Comparison of ENCODE assay signal across 20 cellular contexts in genomic region chr1:230022666-230023380, GRCh38. TPM values are rescaled to one million over a fixed set of nuclear protein-coding genes. Genes with fewer than 3 reads are reported as not detected.
A peak's percentile ranks its signal among the peaks of the same experiment; 100 is the strongest.
DNase-seq lines count a peak whose midpoint lies in the region; ATAC-seq, FAIRE-seq and TF ChIP-seq lines count a peak whose summit lies in the region.
"Had no signal": no experiment of that assay in that cellular context is flagged by ENCODE, and none has a peak within 500 bp of the region (broad histone marks: within the 10 kb centered on the region; RNA-seq: fewer than 3 reads in every experiment).

No MANE protein-coding gene starts in this region.

- ATAC-seq in GM21447 (IDR thresholded peaks at IDR 0.05; ENCODE audit: unreplicated experiment), result no peak
- ATAC-seq: CD8-positive, alpha-beta T cell; GM12878 had no signal

- no peak overlapping the region for H3K9ac ChIP-seq in H1 (replicated peaks in 1 of 4; ENCODE audit: extremely low read depth in 1 of 4, low read depth in 3 of 4, low read length in 3 of 4)
- H3K9ac ChIP-seq: BLaER1 had no signal

- no peak overlapping the region for H3K4me2 ChIP-seq in H1 (ENCODE audit: insufficient read depth in 1 of 2, low read depth in 2 of 2, low read length in 2 of 2)
- H3K4me2 ChIP-seq: BLaER1 had no signal

- no peaks in the 10 kb centered on the region for H4K20me1 ChIP-seq in H1 (replicated peaks in 1 of 2; ENCODE audit: control insufficient read depth in 1 of 2, insufficient read depth in 2 of 2, low read length in 2 of 2)
- H4K20me1 ChIP-seq: BLaER1 had no signal

- DNase-seq in OCI-M1 (lab: John Stamatoyannopoulos, UW), result peak; percentile 16
- peak in 1 of 2 experiments; percentile 26 for DNase-seq in H1 (ENCODE audit: low read depth in 1 of 2, low spot score in 2 of 2)
- DNase-seq in esophagus muscularis mucosa (ENCODE audit: extremely low spot score), result peak; percentile 75
- DNase-seq in putamen (ENCODE audit: low spot score), result no peak
- DNase-seq in activated CD4-positive, alpha-beta T cell treated with anti-CD3 and anti-CD28 coated beads for 48 hours, result no peak
- DNase-seq: Caco-2; CD4-positive, CD25-positive, alpha-beta regulatory T cell; CD8-positive, alpha-beta T cell; DMS79; EL; GDM1; GOT3; H7; HCEC 1CT had no signal

- CTCF ChIA-PET in H1 (lab: Charles Lee; ENCODE audit: partially characterized antibody), result interaction anchor here (0.6 to 0.8 kb wide), 2 partner anchors 12 to 233 kb away, joined by 3 to 4 read pairs; no protein-coding TSS in a partner anchor

- H3K27ac ChIP-seq in H1 (ENCODE audit: low read depth, low read length), result no peak overlapping the region
- H3K27ac ChIP-seq in esophagus muscularis mucosa (replicated peaks in 1 of 4), result no peak overlapping the region
- H3K27ac ChIP-seq: 22Rv1, BLaER1, C4-2B had no signal

- H3K4ac ChIP-seq in H1 (replicated peaks; ENCODE audit: insufficient read length, low read depth, low read length), result no peak overlapping the region

- intact Hi-C loops in esophagus muscularis mucosa (cut with DNase I), result no loop called here

- no peaks in the 10 kb centered on the region for H3K79me1 ChIP-seq in H1 (ENCODE audit: low read depth, low read length)

- TF ChIP-seq RAD21 in H1 (IDR thresholded peaks at IDR 0.05 in 1 of 2, conservative IDR thresholded peaks at IDR 0.05 in 1 of 2; ENCODE audit: low read depth in 2 of 2, low read length in 2 of 2), result no peak

- H4K8ac ChIP-seq in H1 (ENCODE audit: extremely low read depth, insufficient read depth, low read length), result no peak overlapping the region

- no peaks in the 10 kb centered on the region for H3K23me2 ChIP-seq in H1 (ENCODE audit: low read depth, low read length)

- no peak overlapping the region for H2BK15ac ChIP-seq in H1 (ENCODE audit: low read length)

- H2AFZ ChIP-seq in H1 (ENCODE audit: low read length), result no peak overlapping the region

- TF ChIP-seq CTCF in H1 (IDR thresholded peaks at IDR 0.05; ENCODE audit: control extremely low read depth in 1 of 3, insufficient read depth in 1 of 3, low read depth in 1 of 3, low read length in 3 of 3), result no peak
- no peak for TF ChIP-seq CTCF in esophagus muscularis mucosa (IDR thresholded peaks at IDR 0.05)

- H4K91ac ChIP-seq in H1 (replicated peaks; ENCODE audit: insufficient read length, low read length), result peak overlapping the region; percentile 68

- TF ChIP-seq EP300 in H1 (IDR thresholded peaks at IDR 0.05; ENCODE audit: borderline replicate concordance in 1 of 2, low read depth in 2 of 2, low read length in 2 of 2) (no peak), esophagus muscularis mucosa (IDR thresholded peaks at IDR 0.05) (no peak)

- H2AK5ac ChIP-seq in H1 (ENCODE audit: low read depth, low read length), result no peak overlapping the region

- H4K5ac ChIP-seq in H1 (ENCODE audit: insufficient read length, low read depth, low read length), result no peak overlapping the region

- H3K9me3 ChIP-seq in H1 (ENCODE audit: insufficient read depth in 2 of 2, low read depth in 1 of 2, low read length in 1 of 2), result no peaks in the 10 kb centered on the region
- peaks cover 0 to 9% (median 4%) of the 10 kb centered on the region in 4 donors for H3K9me3 ChIP-seq in esophagus muscularis mucosa
- H3K9me3 ChIP-seq: Caco-2 had no signal

- H2BK20ac ChIP-seq in H1 (ENCODE audit: low read length), result peak overlapping the region; percentile 64; the same call in 1 of the 2 replicates

- H3K18ac ChIP-seq in H1 (ENCODE audit: extremely low read depth, low read length), result no peak overlapping the region

- POLR2A ChIA-PET in H1 (lab: Charles Lee; ENCODE audit: partially characterized antibody), result no interaction called here

- no peak overlapping the region for H3K4me3 ChIP-seq in H1 (ENCODE audit: extremely low read depth in 1 of 4, insufficient read depth in 2 of 4, low read depth in 3 of 4, low read length in 4 of 4)
- H3K4me3 ChIP-seq in esophagus muscularis mucosa, result no peak overlapping the region
- H3K4me3 ChIP-seq: BLaER1, GM12878 had no signal

- 88% methylated on average over 6 of the region's 6 CpGs; no CpG with 5 or more reads in 1 of the 2 experiments for WGBS in H1 (ENCODE audit: extremely low coverage in 1 of 2, insufficient coverage in 1 of 2, insufficient read length in 1 of 2, insufficient replicate concordance in 2 of 2, low coverage in 1 of 2, low lambda C conversion rate in 2 of 2, missing lambda C conversion rate in 1 of 2), 2 experiments
- 79% methylated on average over 6 of the region's 6 CpGs for WGBS in esophagus muscularis mucosa

- H2BK12ac ChIP-seq in H1 (ENCODE audit: low read depth, low read length), result no peak overlapping the region

- H3K14ac ChIP-seq in H1 (ENCODE audit: insufficient read length), result no peak overlapping the region

- no peak for TF ChIP-seq POLR2A in H1 (IDR thresholded peaks at IDR 0.05; ENCODE audit: control extremely low read depth in 1 of 2, low read depth in 2 of 2, low read length in 2 of 2)
- TF ChIP-seq POLR2A in esophagus muscularis mucosa (IDR thresholded peaks at IDR 0.05; ENCODE audit: low read depth), result no peak

- H3K23ac ChIP-seq in H1 (ENCODE audit: insufficient read length), result no peak overlapping the region

- no peaks in the 10 kb centered on the region for H3K36me3 ChIP-seq in H1 (ENCODE audit: control insufficient read depth in 2 of 4, insufficient read depth in 4 of 4, low read length in 3 of 4)
- no peaks in the 10 kb centered on the region for H3K36me3 ChIP-seq in esophagus muscularis mucosa
- H3K36me3 ChIP-seq: BLaER1 had no signal

- peaks cover 0 to 3% (median 0%) of the 10 kb centered on the region in 4 experiments; a peak in 2 of 7 replicates for H3K4me1 ChIP-seq in H1 (replicated peaks in 1 of 4; ENCODE audit: control insufficient read depth in 3 of 4, insufficient read depth in 4 of 4, low read length in 3 of 4)
- no peaks in the 10 kb centered on the region for H3K4me1 ChIP-seq in esophagus muscularis mucosa
- H3K4me1 ChIP-seq: Caco-2 had no signal

- no peak overlapping the region for H2BK120ac ChIP-seq in H1 (replicated peaks; ENCODE audit: low read depth, low read length)

- no peaks in the 10 kb centered on the region for H3K79me2 ChIP-seq in H1 (ENCODE audit: control insufficient read depth in 1 of 2, insufficient read depth in 2 of 2, low read length in 2 of 2)

- no peak for FAIRE-seq in H1 (lab: Jason Lieb, UNC)
- FAIRE-seq: A204.1, GM12878 had no signal

- H3K56ac ChIP-seq in H1 (replicated peaks; ENCODE audit: insufficient read length, low read depth, low read length), result peak overlapping the region; percentile 44

- H2BK5ac ChIP-seq in H1 (ENCODE audit: low read depth, low read length), result no peak overlapping the region

- H3K27me3 ChIP-seq in H1 (replicated peaks in 1 of 4; ENCODE audit: control insufficient read depth in 3 of 4, extremely low read depth in 1 of 4, insufficient read depth in 3 of 4, low read length in 3 of 4) (peaks cover 0 to 2% (median under 1%) of the 10 kb centered on the region in 4 experiments; a peak in 3 of 7 replicates), esophagus muscularis mucosa (no peaks in the 10 kb centered on the region)
- H3K27me3 ChIP-seq: BLaER1 had no signal

TF ChIP-seq in H1, 55 proteins besides CTCF, POLR2A, EP300 and RAD21:
- TF ChIP-seq BRCA1 (IDR thresholded peaks at IDR 0.05; ENCODE audit: low read depth, low read length), result no peak
- TF ChIP-seq NANOG (IDR thresholded peaks at IDR 0.05; ENCODE audit: insufficient read depth, low read depth, low read length, poor library complexity, severe bottlenecking), result no peak
- TF ChIP-seq TAF7 (optimal IDR thresholded peaks at IDR 0.05; ENCODE audit: borderline replicate concordance, low read depth, low read length), result no peak
- TF ChIP-seq SIRT6 (IDR thresholded peaks at IDR 0.05; ENCODE audit: low read length), result no peak
- TF ChIP-seq JUND (IDR thresholded peaks at IDR 0.05; ENCODE audit: low read length), result no peak
- TF ChIP-seq TCF12 (IDR thresholded peaks at IDR 0.05; ENCODE audit: low read depth, low read length), result no peak
- no peak for TF ChIP-seq KDM5A (IDR thresholded peaks at IDR 0.05; ENCODE audit: low read length)
- TF ChIP-seq EZH2 (IDR thresholded peaks at IDR 0.05; ENCODE audit: low read depth, low read length, severe bottlenecking), result no peak
- no peak for TF ChIP-seq TBP (IDR thresholded peaks at IDR 0.05; ENCODE audit: low read depth, low read length)

RNA-seq across cellular contexts. Expression of gene GALNT2, which starts 44.2 kb away (rescaled TPM):
- total RNA-seq in H1 (2021; fragmentation: NEBNext Ultra II Directional; extraction: Animal tissue kit (Norgen Biotek cat#: 25700)), result 75.3 and 83.7 TPM in 2 replicates
- 34.5 and 47.8 TPM in 2 replicates for polyA plus RNA-seq in H1 (2011; rRNA removed)
- polyA plus RNA-seq in H1 (2011; cell fraction: cytosol; rRNA removed), result 40.8 TPM
- 65.6 TPM for polyA plus RNA-seq in H1 (2011; cell fraction: nucleus; rRNA removed)
- polyA plus RNA-seq in H1 (2012, experiment 1 of 2), result 51.1 to 58.7 TPM (median 53.7 TPM) in 4 replicates
- 35.2 TPM for polyA plus RNA-seq in H1 (2012, experiment 2 of 2)
- 90.5 TPM for polyA plus RNA-seq in H1 (2013, experiment 1 of 2)
- polyA plus RNA-seq in H1 (2013, experiment 2 of 2), result 94.8 TPM
- polyA minus RNA-seq in H1 (2011; rRNA and poly(A)+ RNA removed), result 34.8 and 35.8 TPM in 2 replicates
- 32.2 TPM for polyA minus RNA-seq in H1 (2011; cell fraction: cytosol; rRNA and poly(A)+ RNA removed)
- 36.7 TPM for polyA minus RNA-seq in H1 (2011; cell fraction: nucleus; rRNA and poly(A)+ RNA removed)
- 100 to 1,000 TPM in 3 of 4 donors, 10 to 100 TPM in 1; 89.6 to 145 (median 129) TPM for total RNA-seq in esophagus muscularis mucosa

Comparison
In these comparisons a context has a peak if more than half of its experiments do, and no peak if none do; other contexts are left out.
1. DNase-seq: peak in OCI-M1 (single experiment) and esophagus muscularis mucosa (single experiment); none in putamen (single experiment) and activated CD4-positive, alpha-beta T cell treated with anti-CD3 and anti-CD28 coated beads for 48 hours (single experiment).